Comparison of ENCODE assay signal across 7 cellular contexts in genomic region chr14:70887207-70888150, GRCh38.
A peak's percentile ranks its signal among the peaks of the same experiment; 100 is the strongest.
DNase-seq lines count a peak whose midpoint lies in the region; ATAC-seq and TF ChIP-seq lines count a peak whose summit lies in the region.

No MANE protein-coding gene starts in this region.

- H3K27me3 ChIP-seq in rectal smooth muscle tissue (ENCODE audit: control insufficient read depth, insufficient read depth, low read length): no peaks in the 10 kb centered on the region

- peaks cover 5% of the 10 kb centered on the region for H3K4me1 ChIP-seq in rectal smooth muscle tissue (ENCODE audit: control insufficient read depth, insufficient read depth, low read length)

- no peaks in the 10 kb centered on the region for H3K36me3 ChIP-seq in rectal smooth muscle tissue (ENCODE audit: control insufficient read depth, insufficient read depth, low read length)

- no peak overlapping the region for H3K9ac ChIP-seq in rectal smooth muscle tissue (ENCODE audit: low read length)

- CTCF ChIA-PET in GM10248 (lab: Yijun Ruan, JAX): interaction anchor here (0.9 to 8.8 kb wide), 6 partner anchors 11 to 84 kb away, joined by 3 to 103 read pairs (median 6); partner anchors contain the start of gene PCNX1

- POLR2A ChIA-PET in GM10248 (lab: Yijun Ruan, JAX): interaction anchor here (1.5 kb wide), 1 partner anchor 20 kb away, joined by 5 read pairs; the partner anchor contains the start of gene PCNX1

- H3K4me1 Mint-ChIP-seq in activated naive CD8-positive, alpha-beta T cell treated with anti-CD3 and anti-CD28 coated beads, Interleukin-2, amount 50 U/mL, for 24 hours: peaks cover 70% of the 10 kb centered on the region

- ATAC-seq in GM19043 (IDR thresholded peaks at IDR 0.05; ENCODE audit: low read depth, unreplicated experiment) (peak; percentile 44), HG02981 (IDR thresholded peaks at IDR 0.05; ENCODE audit: unreplicated experiment) (peak; percentile 40)
- ATAC-seq in activated naive CD8-positive, alpha-beta T cell treated with anti-CD3 and anti-CD28 coated beads, Interleukin-2, amount 50 U/mL, for 24 hours: no peak

- H3K4me3 Mint-ChIP-seq in activated naive CD8-positive, alpha-beta T cell treated with anti-CD3 and anti-CD28 coated beads, Interleukin-2, amount 50 U/mL, for 24 hours: peak overlapping the region; percentile 43

- H3K27me3 Mint-ChIP-seq in activated naive CD8-positive, alpha-beta T cell treated with anti-CD3 and anti-CD28 coated beads, Interleukin-2, amount 50 U/mL, for 24 hours: no peaks in the 10 kb centered on the region

- DNase-seq in activated naive CD8-positive, alpha-beta T cell treated with anti-CD3 and anti-CD28 coated beads, Interleukin-2, amount 50 U/mL, for 24 hours: no peak
- no peak for DNase-seq in GM10248 (ENCODE audit: extremely low spot score)
- no peak for DNase-seq in GM13977 (ENCODE audit: low spot score)
- DNase-seq in GM19238 (ENCODE audit: insufficient read length, low spot score): no peak

- no peak overlapping the region for H3K4me3 ChIP-seq in rectal smooth muscle tissue (ENCODE audit: low read length)

- no peaks in the 10 kb centered on the region for H3K36me3 Mint-ChIP-seq in activated naive CD8-positive, alpha-beta T cell treated with anti-CD3 and anti-CD28 coated beads, Interleukin-2, amount 50 U/mL, for 24 hours (ENCODE audit: low read depth)

- TF ChIP-seq CTCF in GM10248 (IDR thresholded peaks at IDR 0.05; ENCODE audit: control extremely low read depth, extremely low read depth, low read depth, missing control alignments): no peak
- TF ChIP-seq CTCF in GM13977 (IDR thresholded peaks at IDR 0.05; ENCODE audit: extremely low read depth, insufficient read depth, missing control alignments): no peak

- H3K27ac Mint-ChIP-seq in activated naive CD8-positive, alpha-beta T cell treated with anti-CD3 and anti-CD28 coated beads, Interleukin-2, amount 50 U/mL, for 24 hours: peak overlapping the region; percentile 87

- H3K27ac ChIP-seq in rectal smooth muscle tissue (ENCODE audit: low read depth, low read length): peak overlapping the region; percentile 54

- in situ Hi-C loops in GM13977 (cut with MboI; ENCODE audit: low pct_unique_long_range_greater_than_20kb, low sequenced_read_pairs, unreplicated experiment): no loop called here

- H3K9me3 Mint-ChIP-seq in activated naive CD8-positive, alpha-beta T cell treated with anti-CD3 and anti-CD28 coated beads, Interleukin-2, amount 50 U/mL, for 24 hours: no peaks in the 10 kb centered on the region
